In the genomic region with DNA sequence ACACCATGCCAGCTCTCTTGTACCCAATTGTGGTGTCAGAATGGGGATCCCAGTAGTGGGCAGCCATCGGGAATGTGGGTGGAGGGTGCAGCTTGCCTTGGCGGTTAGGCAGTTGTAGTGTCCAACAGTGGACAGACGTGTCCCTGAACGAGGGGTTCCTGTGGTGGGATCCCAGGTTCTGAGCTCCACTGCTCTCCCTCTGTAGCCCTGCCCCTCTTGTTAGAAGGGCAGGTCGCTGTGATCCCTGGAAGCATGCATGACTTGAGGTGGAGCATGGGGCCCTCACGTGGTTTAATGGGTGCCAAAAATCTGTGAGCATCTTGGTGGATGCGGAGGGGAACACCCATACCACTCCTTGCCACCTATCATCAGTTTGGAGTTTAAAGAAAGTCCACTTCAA, we compare ENCODE assay signal across 17 cellular contexts.
"Had no signal": no experiment of that assay in that cellular context is flagged by ENCODE, and none has a peak within 500 bp of the region (broad histone marks: within the 10 kb centered on the region; RNA-seq: fewer than 3 reads in every experiment).

No MANE protein-coding gene starts in this region.

- H3K27ac ChIP-seq: dorsolateral prefrontal cortex, lower lobe of right lung, spleen, transverse colon had no signal

- H3K36me3 ChIP-seq: lower lobe of right lung, transverse colon had no signal

- H3K9me3 ChIP-seq: lower lobe of right lung, spleen, transverse colon had no signal

- H3K27me3 ChIP-seq: dorsolateral prefrontal cortex, spleen, transverse colon had no signal

- H3K27me3 Mint-ChIP-seq: stimulated activated naive B cell treated with anti-CD40 and anti-IgM and Interleukin-4, amounts not matched to agents 10 μg/mL and 1 μg/mL and 100 μg/mL, for 72 hours had no signal

- H3K27ac Mint-ChIP-seq: activated naive CD4-positive, alpha-beta T cell treated with anti-CD3 and anti-CD28 coated beads, Interleukin-2, amount 10 ng/mL, durations not matched to agents 7 days and 5 days; activated T-helper 1 cell treated with anti-CD3 and anti-CD28 coated beads, Interleukin-12 subunit alpha, Interleukin-12 subunit beta, Interleukin-2, Interleukin-4 antibody, amounts not matched to agents 30 ng/mL and 10 ng/mL and 1 ng/mL, durations not matched to agents 14 hours and 24 hours and 36 hours had no signal

- H3K9me3 Mint-ChIP-seq: activated naive CD4-positive, alpha-beta T cell treated with anti-CD3 and anti-CD28 coated beads, Interleukin-2, amount 10 ng/mL, durations not matched to agents 7 days and 5 days; activated T-helper 1 cell treated with anti-CD3 and anti-CD28 coated beads, Interleukin-12 subunit alpha, Interleukin-12 subunit beta, Interleukin-2, Interleukin-4 antibody, amounts not matched to agents 30 ng/mL and 10 ng/mL and 1 ng/mL, durations not matched to agents 14 hours and 24 hours and 36 hours; stimulated activated naive B cell treated with anti-CD40 and anti-IgM and Interleukin-4, amounts not matched to agents 10 μg/mL and 1 μg/mL and 100 μg/mL, for 72 hours had no signal

- FAIRE-seq: endometrium had no signal

- DNase-seq: activated CD4-positive, alpha-beta T cell treated with anti-CD3 and anti-CD28 coated beads, Interleukin-2, amount 50 U/mL, for 4 hours; activated CD4-positive, CD25-positive, alpha-beta regulatory T cell treated with anti-CD3 and anti-CD28 coated beads, Interleukin-2, amount 50 U/mL, for 72 hours; activated naive CD4-positive, alpha-beta T cell treated with anti-CD3 and anti-CD28 coated beads, Interleukin-2, amount 10 ng/mL, durations not matched to agents 7 days and 5 days; amniotic stem cell; dorsolateral prefrontal cortex; hypothalamus; lower lobe of right lung; midbrain; posterior cingulate gyrus; right cardiac atrium; spleen; stimulated activated CD4-positive, alpha-beta T cell treated with anti-CD3 and anti-CD28 coated beads, Interleukin-1b, Interleukin-23, amount 100 ng/mL, for 48 hours; stimulated activated naive B cell treated with anti-CD40 and anti-IgM and Interleukin-4, amounts not matched to agents 10 μg/mL and 1 μg/mL and 100 μg/mL, for 72 hours; transverse colon had no signal

- ATAC-seq: esophagus mucosa; lower lobe of right lung; right cardiac atrium; stimulated activated naive B cell treated with anti-CD40 and anti-IgM and Interleukin-4, amounts not matched to agents 10 μg/mL and 1 μg/mL and 100 μg/mL, for 72 hours had no signal

- H3K4me3 ChIP-seq: dorsolateral prefrontal cortex, lower lobe of right lung, spleen, transverse colon had no signal

- H3K4me3 Mint-ChIP-seq: activated naive CD4-positive, alpha-beta T cell treated with anti-CD3 and anti-CD28 coated beads, Interleukin-2, amount 10 ng/mL, durations not matched to agents 7 days and 5 days; activated T-helper 1 cell treated with anti-CD3 and anti-CD28 coated beads, Interleukin-12 subunit alpha, Interleukin-12 subunit beta, Interleukin-2, Interleukin-4 antibody, amounts not matched to agents 30 ng/mL and 10 ng/mL and 1 ng/mL, durations not matched to agents 14 hours and 24 hours and 36 hours; stimulated activated naive B cell treated with anti-CD40 and anti-IgM and Interleukin-4, amounts not matched to agents 10 μg/mL and 1 μg/mL and 100 μg/mL, for 72 hours had no signal
